17 cellular contexts compared by ENCODE assay signal in genomic region chr16:66728804-66729203, GRCh38. TPM values are rescaled to one million over a fixed set of nuclear protein-coding genes. Genes with fewer than 3 reads are reported as not detected.
DNase-seq lines count a peak whose midpoint lies in the region; ATAC-seq and TF ChIP-seq lines count a peak whose summit lies in the region.
"Had no signal": no experiment of that assay in that cellular context is flagged by ENCODE, and none has a peak within 500 bp of the region (broad histone marks: within the 10 kb centered on the region; RNA-seq: fewer than 3 reads in every experiment).

No MANE protein-coding gene starts in this region.

- H3K36me3 ChIP-seq in body of pancreas (replicated peaks in 1 of 2; ENCODE audit: insufficient read depth in 1 of 2, low read depth in 2 of 2) (peaks cover 9 to 35% of the 10 kb centered on the region in 2 donors), psoas muscle (ENCODE audit: insufficient read depth in 1 of 2, low read depth in 1 of 2) (peaks cover 27 to 97% of the 10 kb centered on the region in 2 donors)

- no peak for TF ChIP-seq POLR2A in body of pancreas (IDR thresholded peaks at IDR 0.05)

- WGBS in body of pancreas, 2 donors, result 44% methylated on average over 4 of the region's 4 CpGs
- 49 to 64% (median 53%) methylated on average over 4 of the region's 4 CpGs for WGBS in psoas muscle, 3 donors

- DNase-seq in NCI-H1694 treated with DMSO at 0.1 percent for 48 hours (lab: John Stamatoyannopoulos, UW) (peak; percentile 15), NCI-H1694 (lab: John Stamatoyannopoulos, UW) (no peak), NCI-H1105 treated with DMSO at 0.1 percent for 48 hours (lab: John Stamatoyannopoulos, UW) (peak; percentile 33), body of pancreas (peak in 3 of 4 donors; percentile 24 to 29 (median 29)), psoas muscle (no peak), HCEC 1CT (no peak)
- DNase-seq: 8988T; activated CD8-positive, alpha-beta memory T cell treated with anti-CD3 and anti-CD28 coated beads, Interleukin-2, amount 50 U/mL, for 48 hours; activated effector memory CD4-positive, alpha-beta T cell treated with anti-CD3 and anti-CD28 coated beads, Interleukin-2, amount 50 U/mL, for 16 hours; esophagus squamous epithelium; NK-92 treated with Interleukin-12 subunit alpha and Interleukin-12 subunit beta, amount 100 ng/mL, for 24 hours; stimulated activated CD4-positive, alpha-beta T cell treated with anti-CD3 and anti-CD28 coated beads, Interleukin-2, amount 100 ng/mL, for 48 hours; stomach; upper lobe of left lung had no signal

- no peaks in the 10 kb centered on the region for H3K27me3 ChIP-seq in body of pancreas
- H3K27me3 ChIP-seq in psoas muscle (ENCODE audit: insufficient read depth in 3 of 3, low read length in 2 of 3), result no peaks in the 10 kb centered on the region
- H3K27me3 ChIP-seq: esophagus squamous epithelium, stomach, upper lobe of left lung had no signal

- intact Hi-C loops in body of pancreas (cut with DNase I) (no loop called here), psoas muscle (cut with DNase I) (loop anchor here (5.0 kb wide), 1 partner anchor 138 kb away; no protein-coding TSS in a partner anchor)

- H3K9me3 ChIP-seq in body of pancreas (no peaks in the 10 kb centered on the region), psoas muscle (no peaks in the 10 kb centered on the region)
- H3K9me3 ChIP-seq: esophagus squamous epithelium, HAP-1, stomach, upper lobe of left lung had no signal

- no peak overlapping the region for H3K4me3 ChIP-seq in body of pancreas
- no peak overlapping the region for H3K4me3 ChIP-seq in psoas muscle
- H3K4me3 ChIP-seq: esophagus squamous epithelium, HAP-1, stomach, upper lobe of left lung had no signal

- H3K27ac ChIP-seq in body of pancreas, result no peak overlapping the region
- H3K27ac ChIP-seq in psoas muscle, result no peak overlapping the region
- H3K27ac ChIP-seq: esophagus squamous epithelium, stomach had no signal

- TF ChIP-seq CTCF in body of pancreas (IDR thresholded peaks at IDR 0.05) (no peak), psoas muscle (IDR thresholded peaks at IDR 0.05) (no peak)

- ATAC-seq in body of pancreas (no peak), psoas muscle (peak in 3 of 4 donors; percentile 18 to 31 (median 28)), GM19395 (IDR thresholded peaks at IDR 0.05; ENCODE audit: unreplicated experiment) (no peak), esophagus mucosa (no peak)

- H3K4me1 ChIP-seq in body of pancreas (no peaks in the 10 kb centered on the region), psoas muscle (no peaks in the 10 kb centered on the region)
- H3K4me1 ChIP-seq: HAP-1 had no signal

RNA-seq across cellular contexts. Expression of gene DYNC1LI2, which starts 22.6 kb away (rescaled TPM):
- 100 to 1,000 TPM in 1 of 2 donors, 10 to 100 TPM in 1; 87.3 to 109 TPM for total RNA-seq in body of pancreas
- 10 to 100 TPM; 60.4 to 68.7 (median 64.8) TPM for total RNA-seq in psoas muscle
- 10 to 100 TPM; 30.8 to 76.0 (median 38.3) TPM for polyA plus RNA-seq in psoas muscle
- total RNA-seq in esophagus mucosa, result 69.4 TPM

RNA-seq across cellular contexts. Expression of gene CMTM4, which starts 32.3 kb away (rescaled TPM):
- 10 to 100 TPM; 35.9 to 36.6 TPM for total RNA-seq in body of pancreas
- total RNA-seq in psoas muscle, result 10 to 100 TPM in 1 of 4 donors, 1 to 10 TPM in 3; 7.7 to 10.3 (median 9.1) TPM
- polyA plus RNA-seq in psoas muscle, result 1 to 10 TPM; 2.3 to 4.1 (median 2.4) TPM
- total RNA-seq in esophagus mucosa, result 13.1 TPM

Comparison
In these comparisons a context has a peak if more than half of its experiments do, and no peak if none do; other contexts are left out.
1. DNase-seq: peak in NCI-H1694 treated with DMSO at 0.1 percent for 48 hours (single experiment), NCI-H1105 treated with DMSO at 0.1 percent for 48 hours (single experiment) and body of pancreas (3 of 4); none in NCI-H1694 (single experiment), psoas muscle (0 of 2) and HCEC 1CT (single experiment).
2. ATAC-seq: peak in psoas muscle (3 of 4); none in body of pancreas (single experiment), GM19395 (single experiment) and esophagus mucosa (single experiment).